31 cellular contexts compared by ENCODE assay signal in genomic region chr2:213682276-213682675, GRCh38.
"Had no signal": no experiment of that assay in that cellular context is flagged by ENCODE, and none has a peak within 500 bp of the region (broad histone marks: within the 10 kb centered on the region; RNA-seq: fewer than 3 reads in every experiment).

No MANE protein-coding gene starts in this region.

- H3K27ac ChIP-seq: neural progenitor cell, ovary, parathyroid adenoma, psoas muscle, skin epidermis, spleen, suprapubic skin, testis, tibial artery, transverse colon, upper lobe of right lung, vagina had no signal

- H3K4me3 Mint-ChIP-seq: natural killer cell; nephron; neural progenitor cell; stimulated activated memory B cell treated with anti-CD40 and anti-IgM and Interleukin-4, amounts not matched to agents 10 μg/mL and 1 μg/mL and 100 μg/mL, for 72 hours; stimulated activated naive CD8-positive, alpha-beta T cell treated with anti-CD3 and anti-CD28 coated beads, Interleukin-15, amount 100 ng/mL, for 72 hours; type B pancreatic cell had no signal

- H3K27me3 ChIP-seq: neural progenitor cell, ovary, spleen, suprapubic skin, testis, tibial artery, transverse colon, upper lobe of right lung, vagina had no signal

- H3K36me3 Mint-ChIP-seq: natural killer cell; neural progenitor cell; stimulated activated memory B cell treated with anti-CD40 and anti-IgM and Interleukin-4, amounts not matched to agents 10 μg/mL and 1 μg/mL and 100 μg/mL, for 72 hours; type B pancreatic cell had no signal

- H3K9ac ChIP-seq: neural progenitor cell, parathyroid adenoma had no signal

- H3K36me3 ChIP-seq: neural progenitor cell, ovary, spleen, suprapubic skin, tibial artery, transverse colon, upper lobe of right lung, vagina had no signal

- H3K9me3 Mint-ChIP-seq: stimulated activated memory B cell treated with anti-CD40 and anti-IgM and Interleukin-4, amounts not matched to agents 10 μg/mL and 1 μg/mL and 100 μg/mL, for 72 hours; stimulated activated naive CD8-positive, alpha-beta T cell treated with anti-CD3 and anti-CD28 coated beads, Interleukin-15, amount 100 ng/mL, for 72 hours had no signal

- H2AFZ ChIP-seq: neural progenitor cell, parathyroid adenoma had no signal

- DNase-seq: natural killer cell; occipital lobe; ovary; posterior cingulate gyrus; psoas muscle; right cardiac atrium; spleen; stimulated activated CD4-positive, alpha-beta T cell treated with anti-CD3 and anti-CD28 coated beads, Interleukin-12 subunit alpha, Interleukin-12 subunit beta, amount 100 ng/mL, for 4 hours; stimulated activated CD4-positive, alpha-beta T cell treated with anti-CD3 and anti-CD28 coated beads, Interleukin-1b, Interleukin-23, amount 100 ng/mL, for 48 hours; stimulated activated CD4-positive, alpha-beta T cell treated with anti-CD3 and anti-CD28 coated beads, Interleukin-4, amount 100 ng/mL, for 1 hour; stimulated activated CD4-positive, alpha-beta T cell treated with anti-CD3 and anti-CD28 coated beads, Interleukin-4, amount 100 ng/mL, for 4 hours; stimulated activated CD8-positive, alpha-beta memory T cell treated with anti-CD3 and anti-CD28 coated beads, Interleukin-4, amount 100 ng/mL, for 48 hours; stimulated activated naive CD4-positive, alpha-beta T cell; stimulated activated naive CD8-positive, alpha-beta T cell treated with anti-CD3 and anti-CD28 coated beads, Interleukin-15, amount 100 ng/mL, for 72 hours; stimulated activated naive CD8-positive, alpha-beta T cell treated with anti-CD3 and anti-CD28 coated beads, Interleukin-15, Interleukin-2, amounts not matched to agents 100 U/mL and 50 U/mL, for 24 hours; substantia nigra; testis; tibial artery; transverse colon; upper lobe of right lung had no signal

- H3K4me1 ChIP-seq: neural progenitor cell, parathyroid adenoma, psoas muscle, spleen, suprapubic skin, testis, tibial artery, transverse colon, upper lobe of right lung, vagina had no signal

- H3K4me1 Mint-ChIP-seq: natural killer cell; nephron; neural progenitor cell; stimulated activated memory B cell treated with anti-CD40 and anti-IgM and Interleukin-4, amounts not matched to agents 10 μg/mL and 1 μg/mL and 100 μg/mL, for 72 hours; stimulated activated naive CD8-positive, alpha-beta T cell treated with anti-CD3 and anti-CD28 coated beads, Interleukin-15, amount 100 ng/mL, for 72 hours had no signal

- H3K4me3 ChIP-seq: neural progenitor cell, ovary, psoas muscle, skin epidermis, smooth muscle cell, spleen, suprapubic skin, testis, tibial artery, transverse colon, upper lobe of right lung, vagina had no signal

- H3K27me3 Mint-ChIP-seq: progenitor cell of endocrine pancreas; stimulated activated memory B cell treated with anti-CD40 and anti-IgM and Interleukin-4, amounts not matched to agents 10 μg/mL and 1 μg/mL and 100 μg/mL, for 72 hours; stimulated activated naive CD8-positive, alpha-beta T cell treated with anti-CD3 and anti-CD28 coated beads, Interleukin-15, amount 100 ng/mL, for 72 hours; type B pancreatic cell had no signal

- H3K79me2 ChIP-seq: parathyroid adenoma had no signal

- H3K27ac Mint-ChIP-seq: natural killer cell; nephron; neural progenitor cell; progenitor cell of endocrine pancreas; stimulated activated memory B cell treated with anti-CD40 and anti-IgM and Interleukin-4, amounts not matched to agents 10 μg/mL and 1 μg/mL and 100 μg/mL, for 72 hours; stimulated activated naive CD8-positive, alpha-beta T cell treated with anti-CD3 and anti-CD28 coated beads, Interleukin-15, amount 100 ng/mL, for 72 hours; type B pancreatic cell had no signal

- ATAC-seq: natural killer cell; psoas muscle; right cardiac atrium; sciatic nerve; stimulated activated memory B cell treated with anti-CD40 and anti-IgM and Interleukin-4, amounts not matched to agents 10 μg/mL and 1 μg/mL and 100 μg/mL, for 72 hours; stimulated activated naive CD8-positive, alpha-beta T cell treated with anti-CD3 and anti-CD28 coated beads, Interleukin-15, amount 100 ng/mL, for 72 hours; stimulated activated naive CD8-positive, alpha-beta T cell treated with anti-CD3 and anti-CD28 coated beads, Interleukin-15, Interleukin-2, amounts not matched to agents 100 U/mL and 50 U/mL, for 24 hours; upper lobe of right lung had no signal

- H3K4me2 ChIP-seq: neural progenitor cell, smooth muscle cell had no signal

- H3K9me3 ChIP-seq: ovary, psoas muscle, suprapubic skin, testis, tibial artery, transverse colon, upper lobe of right lung, vagina had no signal
